13 cellular contexts compared by ENCODE assay signal in genomic region chr1:220818421-220819173, GRCh38. TPM values are rescaled to one million over a fixed set of nuclear protein-coding genes. Genes with fewer than 3 reads are reported as not detected.
DNase-seq lines count a peak whose midpoint lies in the region; ATAC-seq and TF ChIP-seq lines count a peak whose summit lies in the region.
"Had no signal": no experiment of that assay in that cellular context is flagged by ENCODE, and none has a peak within 500 bp of the region (broad histone marks: within the 10 kb centered on the region; RNA-seq: fewer than 3 reads in every experiment).

No MANE protein-coding gene starts in this region.

- no peak overlapping the region for H3K4me3 Mint-ChIP-seq in T-helper 17 cell

- peaks cover 57% of the 10 kb centered on the region for H3K27me3 Mint-ChIP-seq in T-helper 17 cell

- H3K4me2 ChIP-seq in skeletal muscle satellite cell (ENCODE audit: low read length) = peak overlapping the region; percentile 37

- H3K4me1 ChIP-seq in iPS-20b (ENCODE audit: insufficient read depth, low read length) = peaks cover 7% of the 10 kb centered on the region; the same call in 1 of the 2 replicates
- H3K4me1 ChIP-seq in skeletal muscle satellite cell (ENCODE audit: control insufficient read depth, insufficient read depth, low read length) = peaks cover 18% of the 10 kb centered on the region

- no peaks in the 10 kb centered on the region for H3K4me1 Mint-ChIP-seq in T-helper 17 cell

- no peaks in the 10 kb centered on the region for H3K9me3 ChIP-seq in T-helper 17 cell (ENCODE audit: control insufficient read depth, low read length, poor library complexity, severe bottlenecking)
- H3K9me3 ChIP-seq in iPS-20b (ENCODE audit: insufficient read depth, low read depth, low read length) = no peaks in the 10 kb centered on the region
- H3K9me3 ChIP-seq in skeletal muscle satellite cell (replicated peaks; ENCODE audit: low read length) = no peaks in the 10 kb centered on the region

- no peak for TF ChIP-seq CTCF in GM13976 (IDR thresholded peaks at IDR 0.05; ENCODE audit: borderline replicate concordance, control extremely low read depth, extremely low read depth, insufficient read depth, missing control alignments)

- H3K27ac Mint-ChIP-seq in T-helper 17 cell = peak overlapping the region; percentile 41

- H3K36me3 Mint-ChIP-seq in T-helper 17 cell (ENCODE audit: low read depth) = no peaks in the 10 kb centered on the region

- no peak overlapping the region for H3K9ac ChIP-seq in iPS-20b (ENCODE audit: low read depth, low read length)
- no peak overlapping the region for H3K9ac ChIP-seq in skeletal muscle satellite cell (ENCODE audit: low read depth, low read length)

- no peak overlapping the region for H3K27ac ChIP-seq in iPS-20b (ENCODE audit: low read length)

- H3K36me3 ChIP-seq in iPS-20b (ENCODE audit: insufficient read depth, low read depth, low read length) (peaks cover 7% of the 10 kb centered on the region; the same call in 1 of the 2 replicates), skeletal muscle satellite cell (ENCODE audit: insufficient read depth, low read length) (no peaks in the 10 kb centered on the region)

- DNase-seq in GM04503 (ENCODE audit: low read depth) (peak; percentile 96), T-helper 17 cell (no peak), GOT3 (lab: John Stamatoyannopoulos, UW) (no peak), GM13976 (ENCODE audit: low spot score) (no peak)
- DNase-seq in activated CD4-positive, alpha-beta T cell treated with anti-CD3 and anti-CD28 coated beads, Interleukin-2, amount 50 U/mL, for 4 hours = no peak
- DNase-seq: amygdala, DND-41, MM.1S had no signal

- H3K4me3 ChIP-seq in iPS-20b (ENCODE audit: low read length) = peak overlapping the region; percentile 31; the same call in 1 of the 2 replicates
- no peak overlapping the region for H3K4me3 ChIP-seq in skeletal muscle satellite cell (ENCODE audit: low read length)
- H3K4me3 ChIP-seq: skin epidermis had no signal

- ATAC-seq in T-helper 17 cell (no peak), HG03469 (IDR thresholded peaks at IDR 0.05; ENCODE audit: unreplicated experiment) (no peak)
- ATAC-seq: activated CD4-positive, CD25-positive, alpha-beta regulatory T cell treated with anti-CD3 and anti-CD28 coated beads, Interleukin-2, amount 50 U/mL, for 24 hours had no signal

- in situ Hi-C loops in GM13976 (cut with MboI; ENCODE audit: low sequenced_read_pairs, unreplicated experiment) = no loop called here

- H3K27me3 ChIP-seq in iPS-20b (ENCODE audit: insufficient read depth, low read length) = no peaks in the 10 kb centered on the region
- H3K27me3 ChIP-seq in skeletal muscle satellite cell (ENCODE audit: control insufficient read depth, insufficient read depth, low read length) = no peaks in the 10 kb centered on the region

RNA-seq across cellular contexts. Expression of gene MTARC1, which starts 31.9 kb away (rescaled TPM):
- under 1 TPM in 1 of 2 donors, not detected in 1; 0.75 TPM for total RNA-seq in T-helper 17 cell
- total RNA-seq in skeletal muscle satellite cell (2012; rRNA removed) = 0.25 and 0.87 TPM in 2 replicates
